ENCODE assay signal across 25 cellular contexts in genomic region chr21:46003575-46004007, GRCh38. TPM values are rescaled to one million over a fixed set of nuclear protein-coding genes. Genes with fewer than 3 reads are reported as not detected.
A peak's percentile ranks its signal among the peaks of the same experiment; 100 is the strongest.
DNase-seq lines count a peak whose midpoint lies in the region; ATAC-seq and TF ChIP-seq lines count a peak whose summit lies in the region.
"Had no signal": no experiment of that assay in that cellular context is flagged by ENCODE, and none has a peak within 500 bp of the region (broad histone marks: within the 10 kb centered on the region; RNA-seq: fewer than 3 reads in every experiment).

No MANE protein-coding gene starts in this region.

- WGBS in esophagus muscularis mucosa: 92% methylated on average over 27 of the region's 42 CpGs
- WGBS in upper lobe of left lung, 2 donors: 91 to 95% methylated on average over 37 to 40 of the region's 42 CpGs

- TF ChIP-seq CTCF in esophagus muscularis mucosa (IDR thresholded peaks at IDR 0.05) (no peak), mucosa of descending colon (IDR thresholded peaks at IDR 0.05) (no peak), upper lobe of left lung (IDR thresholded peaks at IDR 0.05) (no peak)

- H3K4me3 Mint-ChIP-seq in activated naive CD8-positive, alpha-beta T cell treated with anti-CD3 and anti-CD28 coated beads, Interleukin-2, amount 10 ng/mL, durations not matched to agents 7 days and 5 days: no peak overlapping the region
- no peak overlapping the region for H3K4me3 Mint-ChIP-seq in activated naive CD8-positive, alpha-beta T cell treated with anti-CD3 and anti-CD28 coated beads, Interleukin-2, amount 50 U/mL, for 24 hours
- H3K4me3 Mint-ChIP-seq: activated naive CD4-positive, alpha-beta T cell treated with anti-CD3 and anti-CD28 coated beads, Interleukin-2, amount 50 U/mL, for 24 hours; brain; T-cell had no signal

- POLR2A ChIA-PET in activated naive CD8-positive, alpha-beta T cell treated with anti-CD3 and anti-CD28 coated beads, Interleukin-2, amount 10 ng/mL, durations not matched to agents 7 days and 5 days (lab: Charles Lee): no interaction called here

- peak overlapping the region in 1 of 4 donors; percentile 46 for H3K27ac ChIP-seq in esophagus muscularis mucosa (replicated peaks in 1 of 4)
- H3K27ac ChIP-seq in upper lobe of left lung: no peak overlapping the region
- H3K27ac ChIP-seq: A549, BLaER1, epithelial cell of prostate, gastrocnemius medialis, parathyroid adenoma, uterus had no signal

- H3K27me3 Mint-ChIP-seq in activated naive CD8-positive, alpha-beta T cell treated with anti-CD3 and anti-CD28 coated beads, Interleukin-2, amount 10 ng/mL, durations not matched to agents 7 days and 5 days: no peaks in the 10 kb centered on the region
- no peaks in the 10 kb centered on the region for H3K27me3 Mint-ChIP-seq in activated naive CD8-positive, alpha-beta T cell treated with anti-CD3 and anti-CD28 coated beads, Interleukin-2, amount 50 U/mL, for 24 hours
- H3K27me3 Mint-ChIP-seq: activated naive CD4-positive, alpha-beta T cell treated with anti-CD3 and anti-CD28 coated beads, Interleukin-2, amount 50 U/mL, for 24 hours; brain; T-cell had no signal

- no peak overlapping the region for H3K27ac Mint-ChIP-seq in activated naive CD8-positive, alpha-beta T cell treated with anti-CD3 and anti-CD28 coated beads, Interleukin-2, amount 10 ng/mL, durations not matched to agents 7 days and 5 days
- H3K27ac Mint-ChIP-seq in activated naive CD8-positive, alpha-beta T cell treated with anti-CD3 and anti-CD28 coated beads, Interleukin-2, amount 50 U/mL, for 24 hours: no peak overlapping the region
- H3K27ac Mint-ChIP-seq: activated naive CD4-positive, alpha-beta T cell treated with anti-CD3 and anti-CD28 coated beads, Interleukin-2, amount 50 U/mL, for 24 hours; T-cell had no signal

- H3K9me3 Mint-ChIP-seq in activated naive CD8-positive, alpha-beta T cell treated with anti-CD3 and anti-CD28 coated beads, Interleukin-2, amount 10 ng/mL, durations not matched to agents 7 days and 5 days: peaks cover 2% of the 10 kb centered on the region
- no peaks in the 10 kb centered on the region for H3K9me3 Mint-ChIP-seq in activated naive CD8-positive, alpha-beta T cell treated with anti-CD3 and anti-CD28 coated beads, Interleukin-2, amount 50 U/mL, for 24 hours
- H3K9me3 Mint-ChIP-seq: activated naive CD4-positive, alpha-beta T cell treated with anti-CD3 and anti-CD28 coated beads, Interleukin-2, amount 50 U/mL, for 24 hours had no signal

- peaks cover 0 to 34% (median 25%) of the 10 kb centered on the region in 4 donors for H3K4me1 ChIP-seq in esophagus muscularis mucosa
- no peaks in the 10 kb centered on the region for H3K4me1 ChIP-seq in mucosa of descending colon (ENCODE audit: low read depth)
- H3K4me1 ChIP-seq in upper lobe of left lung: no peaks in the 10 kb centered on the region
- H3K4me1 ChIP-seq: A549, BLaER1, gastrocnemius medialis, parathyroid adenoma, uterus had no signal

- no peaks in the 10 kb centered on the region for H3K4me1 Mint-ChIP-seq in activated naive CD8-positive, alpha-beta T cell treated with anti-CD3 and anti-CD28 coated beads, Interleukin-2, amount 10 ng/mL, durations not matched to agents 7 days and 5 days
- H3K4me1 Mint-ChIP-seq in activated naive CD8-positive, alpha-beta T cell treated with anti-CD3 and anti-CD28 coated beads, Interleukin-2, amount 50 U/mL, for 24 hours: no peaks in the 10 kb centered on the region
- H3K4me1 Mint-ChIP-seq: activated naive CD4-positive, alpha-beta T cell treated with anti-CD3 and anti-CD28 coated beads, Interleukin-2, amount 50 U/mL, for 24 hours; brain; T-cell had no signal

- peaks cover 48 to 61% (median 58%) of the 10 kb centered on the region in 4 donors for H3K36me3 ChIP-seq in esophagus muscularis mucosa
- H3K36me3 ChIP-seq in mucosa of descending colon (ENCODE audit: low read depth): no peaks in the 10 kb centered on the region
- H3K36me3 ChIP-seq in upper lobe of left lung: peaks cover 0 to 40% (median 10%) of the 10 kb centered on the region in 4 donors
- H3K36me3 ChIP-seq: BLaER1, uterus had no signal

- TF ChIP-seq EP300 in esophagus muscularis mucosa (IDR thresholded peaks at IDR 0.05) (no peak), upper lobe of left lung (IDR thresholded peaks at IDR 0.05) (no peak)

- H3K4me3 ChIP-seq in esophagus muscularis mucosa (no peak overlapping the region), mucosa of descending colon (no peak overlapping the region), upper lobe of left lung (no peak overlapping the region)
- H3K4me3 ChIP-seq: A549, BLaER1, gastrocnemius medialis, uterus had no signal

- H3K9me3 ChIP-seq in esophagus muscularis mucosa: no peaks in the 10 kb centered on the region
- no peaks in the 10 kb centered on the region for H3K9me3 ChIP-seq in mucosa of descending colon
- no peaks in the 10 kb centered on the region for H3K9me3 ChIP-seq in upper lobe of left lung
- H3K9me3 ChIP-seq: A549, gastrocnemius medialis, uterus had no signal

- DNase-seq in activated naive CD8-positive, alpha-beta T cell treated with anti-CD3 and anti-CD28 coated beads, Interleukin-2, amount 10 ng/mL, durations not matched to agents 7 days and 5 days: peak; percentile 15
- no peak for DNase-seq in activated naive CD8-positive, alpha-beta T cell treated with anti-CD3 and anti-CD28 coated beads, Interleukin-2, amount 50 U/mL, for 24 hours
- DNase-seq in esophagus muscularis mucosa (ENCODE audit: extremely low spot score): peak; percentile 75
- peak in 2 of 3 donors; percentile 15 to 47 for DNase-seq in mucosa of descending colon
- DNase-seq in upper lobe of left lung: peak; percentile 19 to 82
- no peak for DNase-seq in hippocampal formation (lab: John Stamatoyannopoulos, UW)
- no peak for DNase-seq in epidermal melanocyte (ENCODE audit: insufficient read length, low spot score)
- DNase-seq in activated gamma-delta T cell (lab: John Stamatoyannopoulos, UW): no peak
- DNase-seq: activated CD4-positive, alpha-beta T cell treated with anti-CD3 and anti-CD28 coated beads, Interleukin-2, amount 50 U/mL, for 1 hour; activated T-cell treated with anti-CD3 and anti-CD28 coated beads for 4 hours; dermis blood vessel endothelial cell; gastrocnemius medialis; Karpas-422; NCI-H1092 treated with DMSO at 0.1 percent for 48 hours; NCI-H2081 treated with DMSO at 0.1 percent for 48 hours; stimulated activated CD4-positive, alpha-beta T cell treated with anti-CD3 and anti-CD28 coated beads, Interleukin-2, amount 100 ng/mL, for 48 hours had no signal

- no peaks in the 10 kb centered on the region for H3K36me3 Mint-ChIP-seq in activated naive CD8-positive, alpha-beta T cell treated with anti-CD3 and anti-CD28 coated beads, Interleukin-2, amount 10 ng/mL, durations not matched to agents 7 days and 5 days
- H3K36me3 Mint-ChIP-seq in activated naive CD8-positive, alpha-beta T cell treated with anti-CD3 and anti-CD28 coated beads, Interleukin-2, amount 50 U/mL, for 24 hours (ENCODE audit: low read depth): no peaks in the 10 kb centered on the region
- H3K36me3 Mint-ChIP-seq: activated naive CD4-positive, alpha-beta T cell treated with anti-CD3 and anti-CD28 coated beads, Interleukin-2, amount 50 U/mL, for 24 hours; T-cell had no signal

- TF ChIP-seq POLR2A in esophagus muscularis mucosa (IDR thresholded peaks at IDR 0.05; ENCODE audit: low read depth): no peak
- no peak for TF ChIP-seq POLR2A in upper lobe of left lung (IDR thresholded peaks at IDR 0.05)

- intact Hi-C loops in esophagus muscularis mucosa (cut with DNase I) (no loop called here), mucosa of descending colon (cut with DNase I, micrococcal nuclease) (no loop called here)

- H3K27me3 ChIP-seq in esophagus muscularis mucosa (no peaks in the 10 kb centered on the region), upper lobe of left lung (no peaks in the 10 kb centered on the region)
- H3K27me3 ChIP-seq: BLaER1, gastrocnemius medialis, uterus had no signal

- ATAC-seq in activated naive CD8-positive, alpha-beta T cell treated with anti-CD3 and anti-CD28 coated beads, Interleukin-2, amount 10 ng/mL, durations not matched to agents 7 days and 5 days (ENCODE audit: low read depth): no peak
- ATAC-seq in activated naive CD8-positive, alpha-beta T cell treated with anti-CD3 and anti-CD28 coated beads, Interleukin-2, amount 50 U/mL, for 24 hours: no peak
- ATAC-seq in mucosa of descending colon (no peak), upper lobe of left lung (ENCODE audit: low FRiP score in 2 of 2) (no peak)
- ATAC-seq: gastrocnemius medialis, left colon, T-cell had no signal

RNA-seq across cellular contexts. Expression of gene COL6A1, which starts 22.0 kb away (rescaled TPM):
- total RNA-seq in activated naive CD8-positive, alpha-beta T cell treated with anti-CD3 and anti-CD28 coated beads, Interleukin-2, amount 10 ng/mL, durations not matched to agents 7 days and 5 days: 1 to 10 TPM; 3.5 to 3.8 TPM
- total RNA-seq in esophagus muscularis mucosa: 1,000 to 10,000 TPM in 2 of 4 donors, 100 to 1,000 TPM in 2; 646 to 1,432 (median 1,078) TPM
- 100 to 1,000 TPM in 2 of 3 donors, 10 to 100 TPM in 1; 45.0 to 663 (median 114) TPM for total RNA-seq in mucosa of descending colon
- 100 to 1,000 TPM in 5 of 6 donors, 10 to 100 TPM in 1; 61.9 to 351 (median 205) TPM for total RNA-seq in upper lobe of left lung

Comparison
In these comparisons a context has a peak if more than half of its experiments do, and no peak if none do; other contexts are left out.
1. DNase-seq: peak in activated naive CD8-positive, alpha-beta T cell treated with anti-CD3 and anti-CD28 coated beads, Interleukin-2, amount 10 ng/mL, durations not matched to agents 7 days and 5 days (single experiment), esophagus muscularis mucosa (single experiment), mucosa of descending colon (2 of 3) and upper lobe of left lung (2 of 2); none in activated naive CD8-positive, alpha-beta T cell treated with anti-CD3 and anti-CD28 coated beads, Interleukin-2, amount 50 U/mL, for 24 hours (single experiment), hippocampal formation (0 of 2), epidermal melanocyte (single experiment) and activated gamma-delta T cell (single experiment).
2. RNA of gene COL6A1, which starts 22.0 kb away (total RNA-seq): 646 to 1,432 TPM in esophagus muscularis mucosa, 61.9 to 351 TPM in upper lobe of left lung and 45.0 to 663 TPM in mucosa of descending colon; 3.5 to 3.8 TPM in activated naive CD8-positive, alpha-beta T cell treated with anti-CD3 and anti-CD28 coated beads, Interleukin-2, amount 10 ng/mL, durations not matched to agents 7 days and 5 days; every median in the first group is over 4 times any median in the second.